20 cellular contexts compared by ENCODE assay signal in genomic region chr6:51579013-51579412, GRCh38.
DNase-seq lines count a peak whose midpoint lies in the region; ATAC-seq, FAIRE-seq and TF ChIP-seq lines count a peak whose summit lies in the region.
"Had no signal": no experiment of that assay in that cellular context is flagged by ENCODE, and none has a peak within 500 bp of the region (broad histone marks: within the 10 kb centered on the region; RNA-seq: fewer than 3 reads in every experiment).

No MANE protein-coding gene starts in this region.

- H3K4me1 Mint-ChIP-seq in activated CD4-positive, alpha-beta T cell treated with anti-CD3 and anti-CD28 coated beads for 36 hours = no peaks in the 10 kb centered on the region
- no peaks in the 10 kb centered on the region for H3K4me1 Mint-ChIP-seq in activated T-cell treated with anti-CD3 and anti-CD28 coated beads, Interleukin-2, amount 50 U/mL, for 72 hours (ENCODE audit: low read depth)
- H3K4me1 Mint-ChIP-seq: IgD-negative memory B cell had no signal

- FAIRE-seq in H1 (lab: Jason Lieb, UNC) = no peak
- FAIRE-seq: A204.1, GM12891, HepG2 had no signal

- H3K79me2 ChIP-seq in H1 (ENCODE audit: control insufficient read depth in 1 of 2, insufficient read depth in 2 of 2, low read length in 2 of 2) = no peaks in the 10 kb centered on the region
- H3K79me2 ChIP-seq in smooth muscle cell (ENCODE audit: low read depth) = no peaks in the 10 kb centered on the region

- no peak overlapping the region for H3K4me2 ChIP-seq in H1 (ENCODE audit: insufficient read depth in 1 of 2, low read depth in 2 of 2, low read length in 2 of 2)
- H3K4me2 ChIP-seq in smooth muscle cell = no peak overlapping the region

- TF ChIP-seq RAD21 in H1 (IDR thresholded peaks at IDR 0.05 in 1 of 2, conservative IDR thresholded peaks at IDR 0.05 in 1 of 2; ENCODE audit: low read depth in 2 of 2, low read length in 2 of 2) = no peak

- H3K14ac ChIP-seq in H1 (ENCODE audit: insufficient read length) = no peak overlapping the region

- H2BK12ac ChIP-seq in H1 (ENCODE audit: low read depth, low read length) = no peak overlapping the region

- no peaks in the 10 kb centered on the region for H3K23me2 ChIP-seq in H1 (ENCODE audit: low read depth, low read length)

- H2BK120ac ChIP-seq in H1 (replicated peaks; ENCODE audit: low read depth, low read length) = no peak overlapping the region

- no peaks in the 10 kb centered on the region for H3K79me1 ChIP-seq in H1 (ENCODE audit: low read depth, low read length)

- no peak overlapping the region for H4K5ac ChIP-seq in H1 (ENCODE audit: insufficient read length, low read depth, low read length)

- no peaks in the 10 kb centered on the region for H3K36me3 ChIP-seq in KOPT-K1 (ENCODE audit: insufficient read depth, low read length)
- no peaks in the 10 kb centered on the region for H3K36me3 ChIP-seq in H1 (ENCODE audit: control insufficient read depth in 2 of 4, insufficient read depth in 4 of 4, low read length in 3 of 4)
- no peaks in the 10 kb centered on the region for H3K36me3 ChIP-seq in smooth muscle cell (ENCODE audit: low read depth)
- H3K36me3 ChIP-seq: HAP-1 had no signal

- H3K4me3 ChIP-seq in H1 (ENCODE audit: extremely low read depth in 1 of 4, insufficient read depth in 2 of 4, low read depth in 3 of 4, low read length in 4 of 4) = no peak overlapping the region
- no peak overlapping the region for H3K4me3 ChIP-seq in smooth muscle cell
- H3K4me3 ChIP-seq: HAP-1 had no signal

- no peak overlapping the region for H2BK20ac ChIP-seq in H1 (ENCODE audit: low read length)

- no peak overlapping the region for H2BK15ac ChIP-seq in H1 (ENCODE audit: low read length)

- peaks cover 4% of the 10 kb centered on the region for H3K9me3 Mint-ChIP-seq in activated CD4-positive, alpha-beta T cell treated with anti-CD3 and anti-CD28 coated beads for 36 hours (ENCODE audit: low read depth)
- H3K9me3 Mint-ChIP-seq in activated T-cell treated with anti-CD3 and anti-CD28 coated beads, Interleukin-2, amount 50 U/mL, for 72 hours = peaks cover 2 to 11% of the 10 kb centered on the region in 2 donors

- POLR2A ChIA-PET in H1 (lab: Charles Lee; ENCODE audit: partially characterized antibody) = no interaction called here
- POLR2A ChIA-PET in activated CD4-positive, alpha-beta T cell treated with anti-CD3 and anti-CD28 coated beads for 36 hours (lab: Charles Lee) = no interaction called here

- no peak for ATAC-seq in activated CD4-positive, alpha-beta T cell treated with anti-CD3 and anti-CD28 coated beads for 36 hours
- no peak for ATAC-seq in activated T-cell treated with anti-CD3 and anti-CD28 coated beads, Interleukin-2, amount 50 U/mL, for 72 hours (replicated peaks in 1 of 2)
- no peak for ATAC-seq in GM18519 (IDR thresholded peaks at IDR 0.05; ENCODE audit: low FRiP score, unreplicated experiment)
- ATAC-seq: HepG2 had no signal

- no peaks in the 10 kb centered on the region for H3F3A ChIP-seq in smooth muscle cell (ENCODE audit: low read depth)

- H3K27me3 ChIP-seq in H1 (replicated peaks in 1 of 4; ENCODE audit: control insufficient read depth in 3 of 4, extremely low read depth in 1 of 4, insufficient read depth in 3 of 4, low read length in 3 of 4) (no peaks in the 10 kb centered on the region), smooth muscle cell (ENCODE audit: low read depth) (no peaks in the 10 kb centered on the region)

- H4K8ac ChIP-seq in H1 (ENCODE audit: extremely low read depth, insufficient read depth, low read length) = no peak overlapping the region

- no peak overlapping the region for H2BK5ac ChIP-seq in H1 (ENCODE audit: low read depth, low read length)

- CTCF ChIA-PET in H1 (lab: Charles Lee; ENCODE audit: partially characterized antibody) = interaction anchor here (0.9 to 1.0 kb wide), 2 partner anchors 10 kb away, joined by 3 to 4 read pairs; no protein-coding TSS in a partner anchor
- CTCF ChIA-PET in activated CD4-positive, alpha-beta T cell treated with anti-CD3 and anti-CD28 coated beads for 36 hours (lab: Charles Lee) = no interaction called here

- H3K9me3 ChIP-seq in KOPT-K1 (ENCODE audit: insufficient read depth, low read length, poor library complexity, severe bottlenecking) (peaks cover 6% of the 10 kb centered on the region), H1 (ENCODE audit: insufficient read depth in 2 of 2, low read depth in 1 of 2, low read length in 1 of 2) (no peaks in the 10 kb centered on the region), smooth muscle cell (replicated peaks; ENCODE audit: low read depth) (no peaks in the 10 kb centered on the region)
- H3K9me3 ChIP-seq: Caco-2, HAP-1 had no signal

- 82% methylated on average over 5 of the region's 5 CpGs; no CpG with 5 or more reads in 1 of the 2 experiments for WGBS in H1 (ENCODE audit: extremely low coverage in 1 of 2, insufficient coverage in 1 of 2, insufficient read length in 1 of 2, insufficient replicate concordance in 2 of 2, low coverage in 1 of 2, low lambda C conversion rate in 2 of 2, missing lambda C conversion rate in 1 of 2), 2 experiments
- 45% methylated on average over 5 of the region's 5 CpGs for WGBS in smooth muscle cell (ENCODE audit: low lambda C conversion rate)

- no peak overlapping the region for H3K27ac Mint-ChIP-seq in activated CD4-positive, alpha-beta T cell treated with anti-CD3 and anti-CD28 coated beads for 36 hours
- no peak overlapping the region for H3K27ac Mint-ChIP-seq in activated T-cell treated with anti-CD3 and anti-CD28 coated beads, Interleukin-2, amount 50 U/mL, for 72 hours
- H3K27ac Mint-ChIP-seq: CD4-positive, alpha-beta T cell; IgD-negative memory B cell had no signal

- H2AFZ ChIP-seq in H1 (ENCODE audit: low read length) = 0 out of 2 replicates have a peak overlapping the region, but pooled peaks have one; percentile 14
- H2AFZ ChIP-seq in smooth muscle cell (ENCODE audit: low read depth) = peak overlapping the region; percentile 11

- H3K27me3 Mint-ChIP-seq in activated CD4-positive, alpha-beta T cell treated with anti-CD3 and anti-CD28 coated beads for 36 hours = no peaks in the 10 kb centered on the region
- H3K27me3 Mint-ChIP-seq in activated T-cell treated with anti-CD3 and anti-CD28 coated beads, Interleukin-2, amount 50 U/mL, for 72 hours (ENCODE audit: low read depth) = no peaks in the 10 kb centered on the region
- H3K27me3 Mint-ChIP-seq: CD4-positive, alpha-beta T cell had no signal

- H3K9ac ChIP-seq in H1 (replicated peaks in 1 of 4; ENCODE audit: extremely low read depth in 1 of 4, low read depth in 3 of 4, low read length in 3 of 4) (no peak overlapping the region), smooth muscle cell (ENCODE audit: low read depth) (no peak overlapping the region)

- H4K91ac ChIP-seq in H1 (replicated peaks; ENCODE audit: insufficient read length, low read length) = no peak overlapping the region

- no peaks in the 10 kb centered on the region for H3K36me3 Mint-ChIP-seq in activated CD4-positive, alpha-beta T cell treated with anti-CD3 and anti-CD28 coated beads for 36 hours (ENCODE audit: low read depth)
- H3K36me3 Mint-ChIP-seq in activated T-cell treated with anti-CD3 and anti-CD28 coated beads, Interleukin-2, amount 50 U/mL, for 72 hours (ENCODE audit: insufficient read depth in 2 of 2) = no peaks in the 10 kb centered on the region
- H3K36me3 Mint-ChIP-seq: IgD-negative memory B cell had no signal

- no peak overlapping the region for H3K4me3 Mint-ChIP-seq in activated CD4-positive, alpha-beta T cell treated with anti-CD3 and anti-CD28 coated beads for 36 hours
- H3K4me3 Mint-ChIP-seq in activated T-cell treated with anti-CD3 and anti-CD28 coated beads, Interleukin-2, amount 50 U/mL, for 72 hours = no peak overlapping the region
- H3K4me3 Mint-ChIP-seq: CD4-positive, alpha-beta T cell; IgD-negative memory B cell had no signal

- intact Hi-C loops in activated CD4-positive, alpha-beta T cell treated with anti-CD3 and anti-CD28 coated beads for 36 hours (cut with DNase I, micrococcal nuclease) = no loop called here

- no peak overlapping the region for H3K23ac ChIP-seq in H1 (ENCODE audit: insufficient read length)

- H3K4ac ChIP-seq in H1 (replicated peaks; ENCODE audit: insufficient read length, low read depth, low read length) = no peak overlapping the region

- TF ChIP-seq CTCF in H1 (IDR thresholded peaks at IDR 0.05; ENCODE audit: control extremely low read depth in 1 of 3, insufficient read depth in 1 of 3, low read depth in 1 of 3, low read length in 3 of 3) (no peak), smooth muscle cell (IDR thresholded peaks at IDR 0.05; ENCODE audit: borderline replicate concordance, insufficient read depth, poor library complexity, severe bottlenecking) (no peak)

- peak; percentile 85 for DNase-seq in SK-N-DZ (ENCODE audit: low spot score)
- DNase-seq in H1 (ENCODE audit: low read depth in 1 of 2, low spot score in 2 of 2) = no peak
- no peak for DNase-seq in smooth muscle cell (lab: John Stamatoyannopoulos, UW; ENCODE audit: unreplicated experiment)
- no peak for DNase-seq in activated CD4-positive, alpha-beta T cell treated with anti-CD3 and anti-CD28 coated beads for 36 hours
- DNase-seq in activated naive CD4-positive, alpha-beta T cell treated with anti-CD3 and anti-CD28 coated beads, Interleukin-2, amount 50 U/mL, for 16 hours = no peak
- no peak for DNase-seq in activated T-cell treated with anti-CD3 and anti-CD28 coated beads, Interleukin-2, amount 50 U/mL, for 72 hours
- DNase-seq: ACHN; Caco-2; CD4-positive, alpha-beta T cell; DMS79 treated with DMSO at 0.1 percent for 48 hours; EL; KBM-7 had no signal

- no peaks in the 10 kb centered on the region for H4K20me1 ChIP-seq in H1 (replicated peaks in 1 of 2; ENCODE audit: control insufficient read depth in 1 of 2, insufficient read depth in 2 of 2, low read length in 2 of 2)
- no peaks in the 10 kb centered on the region for H4K20me1 ChIP-seq in smooth muscle cell (ENCODE audit: low read depth)

- TF ChIP-seq EP300 in H1 (IDR thresholded peaks at IDR 0.05; ENCODE audit: borderline replicate concordance in 1 of 2, low read depth in 2 of 2, low read length in 2 of 2) = no peak

- H3K18ac ChIP-seq in H1 (ENCODE audit: extremely low read depth, low read length) = no peak overlapping the region

- no peak overlapping the region for H2AK5ac ChIP-seq in H1 (ENCODE audit: low read depth, low read length)

- TF ChIP-seq POLR2A in H1 (IDR thresholded peaks at IDR 0.05; ENCODE audit: control extremely low read depth in 1 of 2, low read depth in 2 of 2, low read length in 2 of 2) = no peak

- H3K27ac ChIP-seq in KOPT-K1 (ENCODE audit: low read depth, low read length, poor library complexity, severe bottlenecking) = peak overlapping the region; percentile 1
- no peak overlapping the region for H3K27ac ChIP-seq in H1 (ENCODE audit: low read depth, low read length)
- H3K27ac ChIP-seq in smooth muscle cell (ENCODE audit: low read depth) = no peak overlapping the region
- H3K27ac ChIP-seq: C4-2B had no signal

- H3K4me1 ChIP-seq in H1 (replicated peaks in 1 of 4; ENCODE audit: control insufficient read depth in 3 of 4, insufficient read depth in 4 of 4, low read length in 3 of 4) (no peaks in the 10 kb centered on the region), smooth muscle cell (ENCODE audit: low read depth) (no peaks in the 10 kb centered on the region)
- H3K4me1 ChIP-seq: Caco-2, HAP-1 had no signal

- no peak overlapping the region for H3K56ac ChIP-seq in H1 (replicated peaks; ENCODE audit: insufficient read length, low read depth, low read length)

TF ChIP-seq in H1, 55 proteins besides CTCF, POLR2A, EP300 and RAD21 (continues in another document):
- TF ChIP-seq ASH2L (IDR thresholded peaks at IDR 0.05; ENCODE audit: low read length) = no peak
- no peak for TF ChIP-seq TAF1 (IDR thresholded peaks at IDR 0.05; ENCODE audit: low read depth, low read length)
